In genomic region chr1:20430355-20431290, GRCh38 we compare ENCODE assay signal across 8 cellular contexts. TPM values are rescaled to one million over a fixed set of nuclear protein-coding genes. Genes with fewer than 3 reads are reported as not detected.
DNase-seq lines count a peak whose midpoint lies in the region; ATAC-seq, FAIRE-seq and TF ChIP-seq lines count a peak whose summit lies in the region.

No MANE protein-coding gene starts in this region.

- TF ChIP-seq CTCF in A549 (IDR thresholded peaks at IDR 0.05) (peak; percentile 64), GM12875 (IDR thresholded peaks at IDR 0.05; ENCODE audit: borderline replicate concordance, insufficient read depth, low read depth, low read length) (peak; percentile 80), GM12878 (IDR thresholded peaks at IDR 0.05 in 2 of 3, conservative IDR thresholded peaks at IDR 0.05 in 1 of 3; ENCODE audit: control insufficient read depth in 2 of 3, extremely low read depth in 1 of 3, insufficient read depth in 1 of 3, low read depth in 3 of 3, low read length in 3 of 3) (peak; percentile 57 to 83 (median 66)), liver (IDR thresholded peaks at IDR 0.05; ENCODE audit: low read depth, low read length, missing input control) (peak; percentile 30)

- POLR2A ChIA-PET in A549 (lab: Yijun Ruan, JAX): no interaction called here
- POLR2A ChIA-PET in GM12878 (lab: Charles Lee): no interaction called here

- TF ChIP-seq RAD21 in A549 (conservative IDR thresholded peaks at IDR 0.05 in 1 of 2, IDR thresholded peaks at IDR 0.05 in 1 of 2) (peak; percentile 80 to 83), GM12878 (IDR thresholded peaks at IDR 0.05; ENCODE audit: insufficient read depth, low read depth, low read length) (peak; percentile 90), liver (IDR thresholded peaks at IDR 0.05) (peak; percentile 61 to 68)

- DNase-seq in A549 (ENCODE audit: low read depth in 1 of 2, low spot score in 1 of 2) (peak; percentile 23 to 39), SJSA1 (ENCODE audit: low read depth in 1 of 2, low spot score in 2 of 2) (peak; percentile 41 to 63), GM12878 (ENCODE audit: low read depth, low spot score) (no peak), NCI-H510A treated with DMSO at 0.1 percent for 48 hours (lab: John Stamatoyannopoulos, UW) (no peak), cortex of kidney (lab: John Stamatoyannopoulos, UW) (no peak)
- DNase-seq in stimulated activated naive CD4-positive, alpha-beta T cell treated with Interleukin-2 at 50 U/mL for 16 hours (lab: John Stamatoyannopoulos, UW): peak; percentile 24

- H3K4me1 ChIP-seq in A549 (peaks cover 11% of the 10 kb centered on the region), SJSA1 (replicated peaks) (peaks cover 23% of the 10 kb centered on the region), GM12878 (ENCODE audit: control insufficient read depth, insufficient read depth, low read length) (peaks cover 8% of the 10 kb centered on the region), liver (ENCODE audit: control insufficient read depth in 4 of 4, insufficient read depth in 4 of 4, low read length in 3 of 4) (no peaks in the 10 kb centered on the region)

- H3K27me3 ChIP-seq in SJSA1 (replicated peaks): no peaks in the 10 kb centered on the region
- 0 out of 4 replicates have a peak, but pooled peaks cover 0 to 2% of the 10 kb centered on the region in 2 experiments for H3K27me3 ChIP-seq in GM12878 (replicated peaks in 1 of 2; ENCODE audit: control insufficient read depth in 2 of 2, insufficient read depth in 2 of 2, low read length in 1 of 2)
- H3K27me3 ChIP-seq in liver (ENCODE audit: control insufficient read depth in 4 of 4, insufficient read depth in 4 of 4, low read length in 3 of 4): no peaks in the 10 kb centered on the region

- H2AFZ ChIP-seq in GM12878 (ENCODE audit: control insufficient read depth, low read depth, low read length): no peak overlapping the region

- peak overlapping the region; percentile 35 to 61; a peak in 3 of 6 replicates for H3K27ac ChIP-seq in A549
- no peak overlapping the region for H3K27ac ChIP-seq in SJSA1
- H3K27ac ChIP-seq in GM12878 (ENCODE audit: control insufficient read depth, insufficient read depth): no peak overlapping the region
- H3K27ac ChIP-seq in liver (ENCODE audit: low read depth in 1 of 2, low read length in 2 of 2): no peak overlapping the region

- WGBS in A549 (ENCODE audit: missing lambda C conversion rate): 35% methylated on average over 15 of the region's 16 CpGs
- WGBS in GM12878 (ENCODE audit: insufficient coverage, insufficient replicate concordance, low lambda C conversion rate, missing lambda C conversion rate): 7% methylated on average over 16 of the region's 16 CpGs
- WGBS in liver: 38% methylated on average over 16 of the region's 16 CpGs

- H3K4me3 ChIP-seq in A549: no peak overlapping the region
- H3K4me3 ChIP-seq in GM12875 (ENCODE audit: low read depth, low read length): no peak overlapping the region
- no peak overlapping the region for H3K4me3 ChIP-seq in SJSA1
- no peak overlapping the region for H3K4me3 ChIP-seq in GM12878
- H3K4me3 ChIP-seq in liver (ENCODE audit: low read depth in 1 of 3, low read length in 3 of 3): no peak overlapping the region

- CTCF ChIA-PET in A549 (lab: Yijun Ruan, JAX) (interaction anchor here (0.7 to 3.8 kb wide), 39 partner anchors 8 to 514 kb away, joined by 3 to 28 read pairs (median 4); partner anchors contain the start of gene CAMK2N1), GM12878 (lab: Yijun Ruan, JAX) (interaction anchor here (0.7 to 3.1 kb wide), 7 partner anchors 8 to 218 kb away, joined by 3 to 13 read pairs (median 4); no protein-coding TSS in a partner anchor)

- RAD21 ChIA-PET in GM12878 (lab: Charles Lee; ENCODE audit: unreplicated experiment): no interaction called here

- in situ Hi-C loops in GM12878 (cut with MboI): no loop called here

- TF ChIP-seq POLR2A in A549 (IDR thresholded peaks at IDR 0.05; ENCODE audit: low read length): no peak
- no peak for TF ChIP-seq POLR2A in GM12878 (IDR thresholded peaks at IDR 0.05; ENCODE audit: low read depth, low read length)

- no peak overlapping the region for H3K9ac ChIP-seq in GM12878 (ENCODE audit: control insufficient read depth, insufficient read depth, low read length)
- H3K9ac ChIP-seq in liver (ENCODE audit: low read depth in 1 of 2, low read length in 2 of 2): no peak overlapping the region

- no TSS peak for BruUV-seq in GM12878 (replicated peaks; lab: Mats Ljungman, UMichigan)

- ATAC-seq in A549 (peak; percentile 55 to 87; a peak in 3 of 6 replicates), GM12878 (peak; percentile 63)

- TF ChIP-seq EP300 in A549 (IDR thresholded peaks at IDR 0.05): no peak
- TF ChIP-seq EP300 in GM12878 (IDR thresholded peaks at IDR 0.05; ENCODE audit: borderline replicate concordance in 1 of 2, control insufficient read depth in 1 of 2, low read depth in 2 of 2, low read length in 2 of 2): no peak

- SMC1A ChIA-PET in GM12878 (lab: Charles Lee; ENCODE audit: uncharacterized antibody, unreplicated experiment): no interaction called here

- intact Hi-C loops in GM12878 (cut with micrococcal nuclease; ENCODE audit: unreplicated experiment): loop anchor here (5.0 kb wide), 1 partner anchor 218 kb away; no protein-coding TSS in a partner anchor

- 0 out of 2 replicates have a peak, but pooled peaks cover 3% of the 10 kb centered on the region for H3K36me3 ChIP-seq in SJSA1
- no peaks in the 10 kb centered on the region for H3K36me3 ChIP-seq in GM12878 (ENCODE audit: control insufficient read depth in 2 of 2, insufficient read depth in 2 of 2, low read length in 1 of 2)
- no peaks in the 10 kb centered on the region for H3K36me3 ChIP-seq in liver (ENCODE audit: control insufficient read depth in 4 of 4, insufficient read depth in 3 of 4, low read depth in 1 of 4, low read length in 3 of 4)

- H3K9me3 ChIP-seq in A549: peaks cover 1% of the 10 kb centered on the region; the same call in 1 of the 3 replicates
- H3K9me3 ChIP-seq in SJSA1 (replicated peaks): no peaks in the 10 kb centered on the region
- no peaks in the 10 kb centered on the region for H3K9me3 ChIP-seq in GM12878 (replicated peaks; ENCODE audit: control insufficient read depth, insufficient read depth, low read length)
- H3K9me3 ChIP-seq in liver (ENCODE audit: control insufficient read depth in 4 of 4, low read length in 3 of 4): no peaks in the 10 kb centered on the region

- no peak overlapping the region for H3K4me2 ChIP-seq in A549
- H3K4me2 ChIP-seq in GM12878 (ENCODE audit: control insufficient read depth, insufficient read depth): no peak overlapping the region

- no peaks in the 10 kb centered on the region for H4K20me1 ChIP-seq in GM12878 (ENCODE audit: control insufficient read depth, insufficient read depth)

- no peak for FAIRE-seq in A549 (lab: Jason Lieb, UNC)
- FAIRE-seq in GM12878 (lab: Jason Lieb, UNC): no peak

- H3K79me2 ChIP-seq in GM12878 (ENCODE audit: control insufficient read depth, insufficient read depth, low read length): no peaks in the 10 kb centered on the region

TF ChIP-seq in A549, 52 proteins besides CTCF, POLR2A, EP300 and RAD21:
- TF ChIP-seq FOXS1 (CRISPR knock-in tag; IDR thresholded peaks at IDR 0.05) (no peak), SMC3 (IDR thresholded peaks at IDR 0.05) (peak; percentile 79)

TF ChIP-seq in liver, 16 proteins besides CTCF, POLR2A, EP300 and RAD21:
- TF ChIP-seq JUND (IDR thresholded peaks at IDR 0.05) (no peak), NR2F2 (IDR thresholded peaks at IDR 0.05) (no peak)

RNA-seq across cellular contexts. Expression of gene CAMK2N1, which starts 55.4 kb away (rescaled TPM):
- polyA plus RNA-seq in A549 (2011; rRNA removed) (38.9 and 49.7 TPM in 2 replicates), A549 (2017; fragmentation: RNase III; extraction: RNeasy Plus Mini Kit Qiagen cat#74134 plus additional on column Dnase treatment) (35.8 to 56.4 TPM (median 55.1 TPM) in 3 replicates), GM12878 (2011; rRNA removed) (not detected in 2 replicates), GM12878 (2014; fragmentation: Illumina TruSeq; extraction: Trizol) (not detected in 2 replicates), GM12878 (2014; fragmentation: Nextera tagmentation; extraction: Ambion mirVana) (not detected), GM12878 (2014; rRNA removed) (not detected in 2 replicates), GM12878 (2016; fragmentation: Nextera tagmentation; extraction: Ambion mirVana) (not detected), liver (10 to 100 TPM; 14.9 to 15.1 TPM)
- 17.8 and 19.6 TPM in 2 replicates for polyA plus RNA-seq in A549 (2012; cell fraction: cytosol; rRNA removed)
- polyA plus RNA-seq in A549 (2012; cell fraction: nucleus; rRNA removed): 4.7 and 5.6 TPM in 2 replicates
- 11.5 and 12.5 TPM in 2 replicates for polyA minus RNA-seq in A549 (2011; rRNA and poly(A)+ RNA removed)
- 33.8 and 37.1 TPM in 2 replicates for total RNA-seq in SJSA1 (2014; rRNA removed; shearing (Covaris generic))
- total RNA-seq in GM12878 (2013; cell fraction: nucleolus; rRNA removed): not detected in 2 replicates
- total RNA-seq in GM12878 (2014; rRNA removed) (not detected in 2 replicates), GM12878 (2014; rRNA removed; fragmentation: Illumina TruSeq; extraction: Trizol) (not detected in 2 replicates), GM12878 (2021) (0.08 and 0.23 TPM in 2 replicates), liver (10 to 100 TPM; 12.3 to 13.0 TPM)
- not detected for polyA plus RNA-seq in GM12878 (2011; ENCODE audit: low read depth)
- not detected in 2 replicates for polyA plus RNA-seq in GM12878 (2011; cell fraction: cytosol; rRNA removed)
- polyA plus RNA-seq in GM12878 (2011; cell fraction: nucleus; rRNA removed): not detected in 2 replicates
- polyA plus RNA-seq in GM12878 (2012): not detected in 2 replicates
- not detected in 2 replicates for polyA minus RNA-seq in GM12878 (2011; rRNA and poly(A)+ RNA removed)
- not detected in 2 replicates for polyA minus RNA-seq in GM12878 (2011; cell fraction: cytosol; rRNA and poly(A)+ RNA removed)
- not detected in 2 replicates for polyA minus RNA-seq in GM12878 (2011; cell fraction: nucleus; rRNA and poly(A)+ RNA removed)

Comparison
In these comparisons a context has a peak if more than half of its experiments do, and no peak if none do; other contexts are left out.
1. DNase-seq: peak in A549 (2 of 2), SJSA1 (2 of 2) and stimulated activated naive CD4-positive, alpha-beta T cell treated with Interleukin-2 at 50 U/mL for 16 hours (single experiment); none in GM12878 (single experiment), NCI-H510A treated with DMSO at 0.1 percent for 48 hours (single experiment) and cortex of kidney (single experiment).
2. H3K27ac ChIP-seq: peak in A549 (2 of 2); none in SJSA1 (single experiment), GM12878 (single experiment) and liver (0 of 2).
3. CTCF ChIP-seq: peak in every context shown above with its lines; median percentile 80 in GM12875; 66 in GM12878; 64 in A549; 30 in liver.
4. RNA of gene CAMK2N1, which starts 55.4 kb away (total RNA-seq): 33.8 to 37.1 TPM in SJSA1 and 12.3 to 13.0 TPM in liver; 0.08 to 0.23 TPM in GM12878; every median in the first group is over 10 times any median in the second.
5. Of the 24 proteins assayed by ChIP-seq in both GM12878 and A549: peak only in GM12878: none; only in A549: none; in both: CTCF, RAD21 and SMC3; in neither: 21.